In genomic region chr10:132914732-132915131, GRCh38 we compare ENCODE assay signal across 16 cellular contexts. TPM values are rescaled to one million over a fixed set of nuclear protein-coding genes. Genes with fewer than 3 reads are reported as not detected.
DNase-seq lines count a peak whose midpoint lies in the region; ATAC-seq and TF ChIP-seq lines count a peak whose summit lies in the region.
"Had no signal": no experiment of that assay in that cellular context is flagged by ENCODE, and none has a peak within 500 bp of the region (broad histone marks: within the 10 kb centered on the region; RNA-seq: fewer than 3 reads in every experiment).

No MANE protein-coding gene starts in this region.

- peaks cover 0 to 62% (median 26%) of the 10 kb centered on the region in 11 experiments; a peak in 16 of 22 replicates for H4K20me1 ChIP-seq in BLaER1 treated with 17β-estradiol and CSF1 and Interleukin-3, amounts not matched to agents 10 nM and 100 nM

- H3K27ac Mint-ChIP-seq in endodermal cell: peak overlapping the region; percentile 19

- H3K9ac ChIP-seq in BLaER1 treated with 17β-estradiol and CSF1 and Interleukin-3, amounts not matched to agents 10 nM and 100 nM: peak overlapping the region in 4 of 11 experiments; percentile 9 to 32 (median 24); a peak in 3 of 22 replicates
- H3K9ac ChIP-seq in endodermal cell (ENCODE audit: extremely low read depth, low read length, poor library complexity, severe bottlenecking): no peak overlapping the region

- H3K27ac ChIP-seq in BLaER1 treated with 17β-estradiol and CSF1 and Interleukin-3, amounts not matched to agents 10 nM and 100 nM: no peak overlapping the region
- H3K27ac ChIP-seq in endodermal cell (ENCODE audit: low read depth, low read length) (no peak overlapping the region), WERI-Rb-1 (no peak overlapping the region)
- H3K27ac ChIP-seq: Peyer's patch had no signal

- TF ChIP-seq CTCF in endodermal cell (conservative IDR thresholded peaks at IDR 0.05): no peak
- TF ChIP-seq CTCF in WERI-Rb-1 (IDR thresholded peaks at IDR 0.05; ENCODE audit: low read depth, low read length): no peak

- no peaks in the 10 kb centered on the region for H3K9me3 ChIP-seq in BLaER1 treated with 17β-estradiol and CSF1 and Interleukin-3, amounts not matched to agents 10 nM and 100 nM (replicated peaks in 1 of 11)
- H3K9me3 ChIP-seq in endodermal cell (ENCODE audit: control insufficient read depth, low read length) (no peaks in the 10 kb centered on the region), WERI-Rb-1 (ENCODE audit: severe bottlenecking) (no peaks in the 10 kb centered on the region)
- H3K9me3 ChIP-seq: BE2C, Peyer's patch had no signal

- intact Hi-C loops in sciatic nerve (cut with DNase I): no loop called here

- peak overlapping the region in 1 of 10 experiments; percentile 46; a peak in 1 of 20 replicates for H3K4me3 ChIP-seq in BLaER1 treated with 17β-estradiol and CSF1 and Interleukin-3, amounts not matched to agents 10 nM and 100 nM
- no peak overlapping the region for H3K4me3 ChIP-seq in endodermal cell (ENCODE audit: low read length)
- H3K4me3 ChIP-seq in WERI-Rb-1 (ENCODE audit: low read depth, low read length): no peak overlapping the region
- H3K4me3 ChIP-seq: K562, Peyer's patch had no signal

- no peaks in the 10 kb centered on the region for H3K9me3 Mint-ChIP-seq in endodermal cell

- no peak for ATAC-seq in sciatic nerve
- ATAC-seq in HG03039 (IDR thresholded peaks at IDR 0.05; ENCODE audit: unreplicated experiment): no peak
- ATAC-seq: HCT116, K562 had no signal

- no peaks in the 10 kb centered on the region for H3K27me3 Mint-ChIP-seq in endodermal cell (ENCODE audit: insufficient read depth)

- no peaks in the 10 kb centered on the region for H3K36me3 ChIP-seq in BLaER1 treated with 17β-estradiol and CSF1 and Interleukin-3, amounts not matched to agents 10 nM and 100 nM
- H3K36me3 ChIP-seq in endodermal cell (ENCODE audit: control insufficient read depth, insufficient read depth, low read length) (no peaks in the 10 kb centered on the region), WERI-Rb-1 (no peaks in the 10 kb centered on the region)
- H3K36me3 ChIP-seq: BE2C, Peyer's patch had no signal

- H3K36me3 Mint-ChIP-seq in endodermal cell (ENCODE audit: low read depth): peaks cover 7% of the 10 kb centered on the region

- TF ChIP-seq EP300 in Ishikawa (IDR thresholded peaks at IDR 0.05; ENCODE audit: borderline replicate concordance): no peak

- H3K4me1 Mint-ChIP-seq in endodermal cell: peaks cover 5% of the 10 kb centered on the region

- no peak for DNase-seq in endodermal cell
- DNase-seq in sciatic nerve (ENCODE audit: low spot score): peak; percentile 35
- no peak for DNase-seq in DMS 273 treated with DMSO at 0.1 percent for 48 hours (lab: John Stamatoyannopoulos, UW)
- DNase-seq in WERI-Rb-1: no peak
- DNase-seq: NCI-H1694 treated with DMSO at 0.1 percent for 48 hours, NCI-H510A, NCI-H82, SIG-M5 had no signal

- H3K4me2 ChIP-seq in BLaER1 treated with 17β-estradiol and CSF1 and Interleukin-3, amounts not matched to agents 10 nM and 100 nM: peak overlapping the region; percentile 79 to 98 (median 85)

- no peak overlapping the region for H3K4me3 Mint-ChIP-seq in endodermal cell

- peaks cover 35 to 77% (median 65%) of the 10 kb centered on the region in 10 experiments for H3K4me1 ChIP-seq in BLaER1 treated with 17β-estradiol and CSF1 and Interleukin-3, amounts not matched to agents 10 nM and 100 nM
- no peaks in the 10 kb centered on the region for H3K4me1 ChIP-seq in endodermal cell (ENCODE audit: control insufficient read depth, insufficient read depth, low read length)
- H3K4me1 ChIP-seq: BE2C, Peyer's patch had no signal

- H3K27me3 ChIP-seq in BLaER1 treated with 17β-estradiol and CSF1 and Interleukin-3, amounts not matched to agents 10 nM and 100 nM: peaks cover 25 to 68% (median 47%) of the 10 kb centered on the region in 11 experiments
- H3K27me3 ChIP-seq in endodermal cell (ENCODE audit: control insufficient read depth, insufficient read depth, low read length, poor library complexity, severe bottlenecking) (no peaks in the 10 kb centered on the region), WERI-Rb-1 (ENCODE audit: insufficient read depth, low read depth, severe bottlenecking) (no peaks in the 10 kb centered on the region)
- H3K27me3 ChIP-seq: Peyer's patch had no signal

- 96 to 97% methylated on average over 11 to 15 of the region's 17 CpGs for WGBS in endodermal cell (ENCODE audit: insufficient coverage in 1 of 2, insufficient read length in 1 of 2), 2 experiments

- TF ChIP-seq RAD21 in Ishikawa (IDR thresholded peaks at IDR 0.05; ENCODE audit: low read depth): no peak

TF ChIP-seq in Ishikawa, 13 proteins besides CTCF, POLR2A, EP300 and RAD21:
- TF ChIP-seq MAX (IDR thresholded peaks at IDR 0.05) (0 out of 2 replicates have a peak, but pooled peaks have one; percentile 10), TAF1 (IDR thresholded peaks at IDR 0.05; ENCODE audit: low read depth) (no peak)

RNA-seq across cellular contexts. Expression of gene CFAP46, which starts 27.6 kb away (rescaled TPM):
- total RNA-seq in endodermal cell: 10 to 100 TPM in 1 of 2 donors, 1 to 10 TPM in 1; 9.9 to 10.5 TPM
- polyA plus RNA-seq in endodermal cell (2013, experiment 1 of 2): 4.3 TPM
- polyA plus RNA-seq in endodermal cell (2013, experiment 2 of 2): 2.9 TPM
- 1.1 TPM for total RNA-seq in sciatic nerve
- total RNA-seq: K562, M059J, Peyer's patch had no signal
- polyA plus RNA-seq: K562 had no signal
